In the genomic region with DNA sequence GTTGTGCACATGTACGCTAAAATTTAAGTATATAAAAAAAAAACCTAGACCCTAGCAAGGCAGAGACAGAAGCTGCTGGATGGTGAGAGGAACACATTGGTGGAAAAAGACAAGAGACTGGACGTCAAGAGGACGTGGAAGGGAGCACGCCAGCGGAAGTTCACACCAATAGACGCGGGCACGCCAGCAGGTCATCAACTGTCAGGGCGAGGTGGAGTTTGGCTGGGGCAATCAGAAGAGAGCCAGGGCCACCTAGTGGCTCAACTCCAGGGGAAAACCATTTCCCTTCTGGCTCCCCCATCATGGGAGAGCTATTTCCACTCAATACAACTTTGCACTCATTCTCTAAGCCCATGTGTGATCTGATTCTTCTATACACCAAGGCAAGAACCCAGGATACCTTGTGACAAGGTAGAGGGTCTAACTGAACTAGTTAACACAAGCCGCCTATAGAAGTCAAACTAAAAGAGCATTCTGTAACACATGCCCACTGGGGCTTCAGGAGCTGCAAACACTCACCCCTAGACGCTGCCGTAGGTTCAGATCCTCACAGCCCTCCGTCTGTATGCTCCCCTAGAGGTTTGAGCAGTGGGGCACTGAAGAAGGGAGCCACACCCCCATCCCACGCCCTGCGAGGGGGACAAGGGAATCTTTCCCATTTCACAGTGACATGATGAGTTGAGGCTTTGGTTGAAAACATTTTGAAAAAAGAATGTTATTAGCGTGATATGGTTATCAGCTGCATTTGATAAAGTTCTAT, we compare ENCODE assay signal across 10 cellular contexts.
DNase-seq lines count a peak whose midpoint lies in the region; ATAC-seq and TF ChIP-seq lines count a peak whose summit lies in the region.
"Had no signal": no experiment of that assay in that cellular context is flagged by ENCODE, and none has a peak within 500 bp of the region (broad histone marks: within the 10 kb centered on the region; RNA-seq: fewer than 3 reads in every experiment).

No MANE protein-coding gene starts in this region.

- H2BK5ac ChIP-seq in mesenchymal stem cell (ENCODE audit: low read depth, low read length, poor library complexity, severe bottlenecking) = no peak overlapping the region

- H3K27me3 ChIP-seq in RWPE2 (ENCODE audit: insufficient read depth, poor library complexity, severe bottlenecking) (no peaks in the 10 kb centered on the region), mesenchymal stem cell (ENCODE audit: control insufficient read depth in 1 of 2, insufficient read depth in 1 of 2, low read length in 2 of 2) (no peaks in the 10 kb centered on the region)
- H3K27me3 ChIP-seq: ascending aorta, heart left ventricle had no signal

- no peak overlapping the region for H3K4me2 ChIP-seq in mesenchymal stem cell (ENCODE audit: low read length, poor library complexity, severe bottlenecking)

- no peak overlapping the region for H2BK120ac ChIP-seq in mesenchymal stem cell (ENCODE audit: low read depth, low read length)

- H3K18ac ChIP-seq in mesenchymal stem cell (ENCODE audit: low read depth in 1 of 2, low read length in 2 of 2) = no peak overlapping the region

- peak; percentile 11 for DNase-seq in COLO829 (ENCODE audit: low spot score)
- no peak for DNase-seq in RWPE2 (ENCODE audit: low spot score)
- peak; percentile 35 for DNase-seq in kidney tubule cell (ENCODE audit: low spot score)
- no peak for DNase-seq in NCI-H1694 (lab: John Stamatoyannopoulos, UW)
- no peak for DNase-seq in activated CD8-positive, alpha-beta memory T cell treated with anti-CD3 and anti-CD28 coated beads, Interleukin-2, amount 50 U/mL, for 48 hours
- no peak for DNase-seq in mesenchymal stem cell

- H2BK12ac ChIP-seq in mesenchymal stem cell (ENCODE audit: low read length in 2 of 2) = no peak overlapping the region

- H3K4me3 ChIP-seq in HEK293 (ENCODE audit: low read depth, low read length) = no peak overlapping the region
- H3K4me3 ChIP-seq in RWPE2 (ENCODE audit: severe bottlenecking) = no peak overlapping the region
- no peak overlapping the region for H3K4me3 ChIP-seq in mesenchymal stem cell (ENCODE audit: insufficient read depth in 1 of 2, low read depth in 1 of 2, low read length in 2 of 2)
- H3K4me3 ChIP-seq: ascending aorta, heart left ventricle had no signal

- no peak overlapping the region for H2AK5ac ChIP-seq in mesenchymal stem cell (ENCODE audit: low read length, severe bottlenecking)

- CTCF ChIA-PET in HEK293 (lab: Yijun Ruan, JAX) = interaction anchor here (1.1 to 2.5 kb wide), 5 partner anchors 68 to 867 kb away, joined by 3 to 11 read pairs (median 4); partner anchors contain the start of gene TMTC2

- ATAC-seq in RWPE2 (ENCODE audit: low read depth) = peak; percentile 31; the same call in 1 of the 3 replicates
- ATAC-seq in GM19328 (IDR thresholded peaks at IDR 0.05; ENCODE audit: unreplicated experiment) = no peak
- ATAC-seq: heart left ventricle had no signal

- no peak overlapping the region for H3K14ac ChIP-seq in mesenchymal stem cell (ENCODE audit: low read length in 2 of 2)

- peak; percentile 52; the same call in 1 of the 2 replicates for TF ChIP-seq CTCF in HEK293 (tag by site-specific recombination; IDR thresholded peaks at IDR 0.05)
- peak; percentile 16 for TF ChIP-seq CTCF in RWPE2 (IDR thresholded peaks at IDR 0.05; ENCODE audit: poor library complexity, severe bottlenecking)

- H4K91ac ChIP-seq in mesenchymal stem cell (ENCODE audit: low read length) = no peak overlapping the region

- POLR2A ChIA-PET in HEK293 (lab: Yijun Ruan, JAX) = no interaction called here

- no peak overlapping the region for H4K8ac ChIP-seq in mesenchymal stem cell (ENCODE audit: low read length)

- H3K9me3 ChIP-seq in HEK293 (ENCODE audit: control insufficient read depth, insufficient read depth, low read depth, low read length) (no peaks in the 10 kb centered on the region), RWPE2 (ENCODE audit: severe bottlenecking) (no peaks in the 10 kb centered on the region), mesenchymal stem cell (ENCODE audit: control insufficient read depth, low read length) (no peaks in the 10 kb centered on the region)
- H3K9me3 ChIP-seq: ascending aorta, heart left ventricle had no signal

- H3K36me3 ChIP-seq in HEK293 (ENCODE audit: control insufficient read depth in 2 of 2, insufficient read depth in 1 of 2, low read length in 2 of 2) = no peaks in the 10 kb centered on the region
- H3K36me3 ChIP-seq in RWPE2 (ENCODE audit: low read depth) = no peaks in the 10 kb centered on the region
- no peaks in the 10 kb centered on the region for H3K36me3 ChIP-seq in mesenchymal stem cell (ENCODE audit: control insufficient read depth in 1 of 2, insufficient read depth in 2 of 2, low read depth in 1 of 2, low read length in 2 of 2)
- H3K36me3 ChIP-seq: ascending aorta, heart left ventricle had no signal

- H3K79me1 ChIP-seq in mesenchymal stem cell (replicated peaks; ENCODE audit: low read length, poor library complexity, severe bottlenecking) = no peaks in the 10 kb centered on the region

- no peak overlapping the region for H3K4ac ChIP-seq in mesenchymal stem cell (ENCODE audit: low read depth in 1 of 2, low read length in 2 of 2)

- no peak overlapping the region for H2AFZ ChIP-seq in mesenchymal stem cell (ENCODE audit: low read depth, low read length)

- H2BK15ac ChIP-seq in mesenchymal stem cell (ENCODE audit: low read depth, poor library complexity, severe bottlenecking) = no peak overlapping the region

- H3K23ac ChIP-seq in mesenchymal stem cell (ENCODE audit: low read length in 2 of 2) = no peak overlapping the region

- H3K4me1 ChIP-seq in HEK293 (ENCODE audit: control insufficient read depth, insufficient read depth, low read length) (no peaks in the 10 kb centered on the region), RWPE2 (ENCODE audit: insufficient read depth, poor library complexity, severe bottlenecking) (no peaks in the 10 kb centered on the region), mesenchymal stem cell (ENCODE audit: control insufficient read depth, insufficient read depth, low read depth, low read length) (no peaks in the 10 kb centered on the region)
- H3K4me1 ChIP-seq: ascending aorta, heart left ventricle had no signal

- no peak overlapping the region for H3K27ac ChIP-seq in HEK293 (ENCODE audit: extremely low read depth, low read depth, low read length)
- H3K27ac ChIP-seq in RWPE2 (ENCODE audit: poor library complexity, severe bottlenecking) = no peak overlapping the region
- H3K27ac ChIP-seq in mesenchymal stem cell (ENCODE audit: low read length, poor library complexity, severe bottlenecking) = no peak overlapping the region
- H3K27ac ChIP-seq: ascending aorta, heart left ventricle had no signal

- H3K9ac ChIP-seq in mesenchymal stem cell (ENCODE audit: low read length) = no peak overlapping the region

- 35% methylated on average over 15 of the region's 16 CpGs for WGBS in mesenchymal stem cell

TF ChIP-seq in HEK293, 187 proteins besides CTCF, POLR2A, EP300 and RAD21 (continues in another document):
- TF ChIP-seq ZNF146 (tag by site-specific recombination; IDR thresholded peaks at IDR 0.05) = no peak
- TF ChIP-seq ZNF654 (tag by site-specific recombination; IDR thresholded peaks at IDR 0.05; ENCODE audit: low read depth) = peak; percentile 85
- TF ChIP-seq ZNF792 (tag by site-specific recombination; IDR thresholded peaks at IDR 0.05) = no peak
- peak; percentile 55; the same call in 1 of the 2 replicates for TF ChIP-seq ZNF660 (tag by site-specific recombination; IDR thresholded peaks at IDR 0.05)
- no peak for TF ChIP-seq ZNF530 (tag by site-specific recombination; IDR thresholded peaks at IDR 0.05; ENCODE audit: low read depth)
- TF ChIP-seq, protein P1, sequence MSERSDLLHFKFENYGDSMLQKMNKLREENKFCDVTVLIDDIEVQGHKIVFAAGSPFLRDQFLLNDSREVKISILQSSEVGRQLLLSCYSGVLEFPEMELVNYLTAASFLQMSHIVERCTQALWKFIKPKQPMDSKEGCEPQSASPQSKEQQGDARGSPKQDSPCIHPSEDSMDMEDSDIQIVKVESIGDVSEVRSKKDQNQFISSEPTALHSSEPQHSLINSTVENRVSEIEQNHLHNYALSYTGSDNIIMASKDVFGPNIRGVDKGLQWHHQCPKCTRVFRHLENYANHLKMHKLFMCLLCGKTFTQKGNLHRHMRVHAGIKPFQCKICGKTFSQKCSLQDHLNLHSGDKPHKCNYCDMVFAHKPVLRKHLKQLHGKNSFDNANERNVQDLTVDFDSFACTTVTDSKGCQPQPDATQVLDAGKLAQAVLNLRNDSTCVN (tag by site-specific recombination; optimal IDR thresholded peaks at IDR 0.05) = peak; percentile 31
- TF ChIP-seq ZNF18 (tag by site-specific recombination; IDR thresholded peaks at IDR 0.05) = peak; percentile 88

Comparison
In these comparisons a context has a peak if more than half of its experiments do, and no peak if none do; other contexts are left out.
1. DNase-seq: peak in COLO829 (single experiment) and kidney tubule cell (single experiment); none in RWPE2 (single experiment), NCI-H1694 (single experiment), activated CD8-positive, alpha-beta memory T cell treated with anti-CD3 and anti-CD28 coated beads, Interleukin-2, amount 50 U/mL, for 48 hours (single experiment) and mesenchymal stem cell (single experiment).